In genomic region chr2:172427256-172427989, GRCh38 we compare ENCODE assay signal across 8 cellular contexts.
A peak's percentile ranks its signal among the peaks of the same experiment; 100 is the strongest.
DNase-seq lines count a peak whose midpoint lies in the region; ATAC-seq and TF ChIP-seq lines count a peak whose summit lies in the region.

TSS of gene ITGA6 (plus strand) at chr2:172427586.

- H4K20me1 ChIP-seq in OCI-LY3 (ENCODE audit: insufficient read depth, low read length), result no peaks in the 10 kb centered on the region

- H3K27ac ChIP-seq in OCI-LY3 (ENCODE audit: low read length), result no peak within 1 kb of the TSS
- peak within 1 kb of the TSS; percentile 95 for H3K27ac ChIP-seq in epithelial cell of prostate
- peak within 1 kb of the TSS; percentile 97 to 99 for H3K27ac ChIP-seq in mucosa of rectum (ENCODE audit: low read depth in 2 of 2, low read length in 2 of 2)

- H3K4me2 ChIP-seq in OCI-LY3 (ENCODE audit: low read length), result peak within 1 kb of the TSS; percentile 48

- peak within 1 kb of the TSS; percentile 77 for H3K4me3 ChIP-seq in OCI-LY3 (ENCODE audit: low read length)
- H3K4me3 ChIP-seq in mucosa of rectum (ENCODE audit: low read length in 2 of 2), result peak within 1 kb of the TSS; percentile 79

- peaks cover 62% of the 10 kb centered on the region for H3K27me3 ChIP-seq in OCI-LY3 (ENCODE audit: low read depth, low read length)
- no peaks in the 10 kb centered on the region for H3K27me3 ChIP-seq in mucosa of rectum (ENCODE audit: control insufficient read depth in 2 of 2, insufficient read depth in 2 of 2, low read length in 2 of 2)

- TF ChIP-seq CTCF in OCI-LY3 (IDR thresholded peaks at IDR 0.05; ENCODE audit: low read depth, low read length), result no peak

- DNase-seq in CMK (ENCODE audit: low read depth) (peak; percentile 39), epithelial cell of prostate (ENCODE audit: low read depth, low spot score) (no peak), GOT3 (lab: John Stamatoyannopoulos, UW) (no peak)
- peak; percentile 82 for DNase-seq in activated T-cell treated with anti-CD3 and anti-CD28 coated beads, Interleukin-2, amount 50 U/mL, for 1 hour
- peak; percentile 46 to 52 for DNase-seq in stimulated activated CD8-positive, alpha-beta memory T cell treated with anti-CD3 and anti-CD28 coated beads, Interleukin-4, amount 100 ng/mL, for 1 hour (ENCODE audit: low read depth in 2 of 2, low spot score in 1 of 2)

- ATAC-seq in HG03354 (IDR thresholded peaks at IDR 0.05; ENCODE audit: poor library complexity, severe bottlenecking, unreplicated experiment), result peak; percentile 47

- no peaks in the 10 kb centered on the region; the same call in 1 of the 2 replicates for H3K4me1 ChIP-seq in OCI-LY3 (ENCODE audit: low read length)
- H3K4me1 ChIP-seq in mucosa of rectum (ENCODE audit: control insufficient read depth in 2 of 2, insufficient read depth in 2 of 2, low read length in 2 of 2), result peaks cover 30 to 40% of the 10 kb centered on the region in 2 donors

- H2AFZ ChIP-seq in OCI-LY3 (ENCODE audit: low read depth, low read length), result no peak within 1 kb of the TSS

- H3K9me3 ChIP-seq in OCI-LY3 (ENCODE audit: insufficient read depth, low read length) (no peaks in the 10 kb centered on the region), mucosa of rectum (ENCODE audit: control insufficient read depth in 2 of 2, low read length in 2 of 2) (no peaks in the 10 kb centered on the region)

- H3K9ac ChIP-seq in OCI-LY3 (ENCODE audit: low read length) (no peak within 1 kb of the TSS; the same call in 1 of the 2 replicates), mucosa of rectum (ENCODE audit: low read depth in 1 of 2, low read length in 2 of 2) (peak within 1 kb of the TSS; percentile 93 to 94)

- no peaks in the 10 kb centered on the region for H3K36me3 ChIP-seq in OCI-LY3 (replicated peaks; ENCODE audit: low read depth, low read length)
- no peaks in the 10 kb centered on the region for H3K36me3 ChIP-seq in mucosa of rectum (ENCODE audit: control insufficient read depth in 2 of 2, insufficient read depth in 2 of 2, low read length in 2 of 2)

- no peaks in the 10 kb centered on the region for H3K79me2 ChIP-seq in OCI-LY3 (ENCODE audit: low read length)

Comparison
In these comparisons a context has a peak if more than half of its experiments do, and no peak if none do; other contexts are left out.
1. DNase-seq: peak in CMK (single experiment), activated T-cell treated with anti-CD3 and anti-CD28 coated beads, Interleukin-2, amount 50 U/mL, for 1 hour (single experiment) and stimulated activated CD8-positive, alpha-beta memory T cell treated with anti-CD3 and anti-CD28 coated beads, Interleukin-4, amount 100 ng/mL, for 1 hour (2 of 2); none in epithelial cell of prostate (single experiment) and GOT3 (single experiment).